ENCODE assay signal across 8 cellular contexts in genomic region chr1:56644941-56645662, GRCh38. TPM values are rescaled to one million over a fixed set of nuclear protein-coding genes. Genes with fewer than 3 reads are reported as not detected.
DNase-seq lines count a peak whose midpoint lies in the region; TF ChIP-seq lines count a peak whose summit lies in the region.

TSS of gene PRKAA2 (plus strand) at chr1:56645314. CDS start at chr1:56645388, 74 bp downstream.

- TF ChIP-seq CTCF in AG04450 (IDR thresholded peaks at IDR 0.05; ENCODE audit: low read depth, low read length), result no peak
- TF ChIP-seq CTCF in GM13976 (IDR thresholded peaks at IDR 0.05; ENCODE audit: borderline replicate concordance, control extremely low read depth, extremely low read depth, insufficient read depth, missing control alignments), result no peak
- TF ChIP-seq CTCF in mammary epithelial cell (conservative IDR thresholded peaks at IDR 0.05 in 1 of 2, IDR thresholded peaks at IDR 0.05 in 1 of 2; ENCODE audit: extremely low read depth in 1 of 2, insufficient read depth in 1 of 2, low read depth in 1 of 2, low read length in 2 of 2), result no peak

- dilution Hi-C loops in mammary epithelial cell (cut with HindIII; ENCODE audit: low sequenced_read_pairs), result no loop called here

- H4K20me1 ChIP-seq in mammary epithelial cell (ENCODE audit: insufficient read depth, low read length), result no peaks in the 10 kb centered on the region

- H3K27me3 ChIP-seq in AG04450 (ENCODE audit: control insufficient read depth, insufficient read depth, low read length) (no peaks in the 10 kb centered on the region), mammary epithelial cell (ENCODE audit: insufficient read depth, low read length) (peaks cover 16% of the 10 kb centered on the region), skeletal muscle tissue (ENCODE audit: control insufficient read depth in 3 of 3, insufficient read depth in 3 of 3, low read length in 3 of 3) (peaks cover 0 to 3% (median 0%) of the 10 kb centered on the region in 3 donors)

- H3K4me1 ChIP-seq in mammary epithelial cell (ENCODE audit: insufficient read depth, low read length) (no peaks in the 10 kb centered on the region), skeletal muscle tissue (ENCODE audit: control insufficient read depth in 3 of 3, insufficient read depth in 3 of 3, low read length in 3 of 3) (peaks cover 0 to 5% (median 2%) of the 10 kb centered on the region in 3 donors)

- BruUV-seq in mammary epithelial cell (replicated peaks; lab: Mats Ljungman, UMichigan), result no TSS peak

- CTCF ChIA-PET in AG04450 (lab: Charles Lee) (interaction anchor here (0.6 to 1.7 kb wide), 3 partner anchors 44 to 63 kb away, joined by 3 to 5 read pairs (median 3); no protein-coding TSS in a partner anchor), mammary epithelial cell (lab: Charles Lee; ENCODE audit: low non-redundant PET) (no interaction called here)

- DNase-seq in AG04450 (ENCODE audit: low read depth, low spot score) (no peak), GM13976 (ENCODE audit: low spot score) (peak; percentile 44), NCI-H2227 (lab: John Stamatoyannopoulos, UW; ENCODE audit: unreplicated experiment) (peak; percentile 82), mammary epithelial cell (peak; percentile 6), inferior parietal cortex (ENCODE audit: extremely low spot score) (peak; percentile 17), NOMO-1 treated with dmso at 0.1 percent for 144 hours (lab: John Stamatoyannopoulos, UW; ENCODE audit: unreplicated experiment) (no peak), amniotic stem cell (lab: John Stamatoyannopoulos, UW) (no peak)

- no peak within 1 kb of the TSS for H3K9ac ChIP-seq in mammary epithelial cell (ENCODE audit: insufficient read depth, low read length)
- H3K9ac ChIP-seq in skeletal muscle tissue (ENCODE audit: low read depth in 1 of 3, low read length in 3 of 3), result peak within 1 kb of the TSS; percentile 87 to 92 (median 91)

- no peaks in the 10 kb centered on the region for H3K36me3 ChIP-seq in mammary epithelial cell (ENCODE audit: insufficient read depth, low read length)
- no peaks in the 10 kb centered on the region for H3K36me3 ChIP-seq in skeletal muscle tissue (ENCODE audit: control insufficient read depth in 3 of 3, insufficient read depth in 3 of 3, low read length in 3 of 3)

- in situ Hi-C loops in GM13976 (cut with MboI; ENCODE audit: low sequenced_read_pairs, unreplicated experiment), result no loop called here
- in situ Hi-C loops in mammary epithelial cell (cut with MboI; ENCODE audit: low sequenced_read_pairs in 2 of 2), result no loop called here

- peak within 1 kb of the TSS; percentile 67 for H3K27ac ChIP-seq in AG04450 (ENCODE audit: low read depth, low read length)
- H3K27ac ChIP-seq in mammary epithelial cell (ENCODE audit: insufficient read depth, low read depth, low read length), result no peak within 1 kb of the TSS
- peak within 1 kb of the TSS; percentile 88 for H3K27ac ChIP-seq in skeletal muscle tissue (ENCODE audit: low read depth, low read length)

- 0% methylated on average over 2 of the region's 101 CpGs for WGBS in mammary epithelial cell (ENCODE audit: low coverage, missing lambda C conversion rate)

- H3K4me2 ChIP-seq in mammary epithelial cell (ENCODE audit: insufficient read depth, low read depth, low read length), result peak within 1 kb of the TSS; percentile 99

- POLR2A ChIA-PET in AG04450 (lab: Yijun Ruan, JAX), result interaction anchor here (0.8 to 0.9 kb wide), 2 partner anchors 17 to 19 kb away, joined by 3 to 4 read pairs; no protein-coding TSS in a partner anchor

- no peaks in the 10 kb centered on the region for H3K79me2 ChIP-seq in mammary epithelial cell (ENCODE audit: insufficient read depth, low read length)

- peak within 1 kb of the TSS; percentile 91 for H2AFZ ChIP-seq in mammary epithelial cell (ENCODE audit: low read depth, low read length)

- H3K9me3 ChIP-seq in AG04450 (ENCODE audit: control insufficient read depth, insufficient read depth, low read length), result no peaks in the 10 kb centered on the region
- no peaks in the 10 kb centered on the region for H3K9me3 ChIP-seq in mammary epithelial cell (replicated peaks; ENCODE audit: insufficient read depth, low read length)
- no peaks in the 10 kb centered on the region for H3K9me3 ChIP-seq in skeletal muscle tissue (ENCODE audit: control insufficient read depth in 3 of 3, low read length in 3 of 3)

- intact Hi-C loops in mammary epithelial cell (cut with micrococcal nuclease), result no loop called here

- H3K4me3 ChIP-seq in AG04450 (ENCODE audit: low read depth, low read length), result peak within 1 kb of the TSS; percentile 75
- H3K4me3 ChIP-seq in mammary epithelial cell (replicated peaks in 1 of 3; ENCODE audit: insufficient read depth in 1 of 3, low read depth in 2 of 3, low read length in 3 of 3), result peak within 1 kb of the TSS; percentile 18 to 57 (median 57)
- peak within 1 kb of the TSS; percentile 73 to 91 (median 75) for H3K4me3 ChIP-seq in skeletal muscle tissue (ENCODE audit: low read length in 3 of 3)

RNA-seq across cellular contexts. Expression of gene PRKAA2, which starts in this region (rescaled TPM):
- polyA plus RNA-seq in AG04450 (2011; rRNA removed) (3.3 and 4.7 TPM in 2 replicates), mammary epithelial cell (0.03 TPM)
- 3.5 and 5.9 TPM in 2 replicates for polyA minus RNA-seq in AG04450 (2011; rRNA and poly(A)+ RNA removed)
- total RNA-seq in mammary epithelial cell (1 to 10 TPM in 1 of 2 donors, under 1 TPM in 1; 0.07 to 5.8 TPM), skeletal muscle tissue (56.9 TPM)
- polyA minus RNA-seq in mammary epithelial cell, result not detected

Comparison
In these comparisons a context has a peak if more than half of its experiments do, and no peak if none do; other contexts are left out.
1. DNase-seq: peak in GM13976 (single experiment), NCI-H2227 (single experiment), mammary epithelial cell (single experiment) and inferior parietal cortex (single experiment); none in AG04450 (single experiment), NOMO-1 treated with dmso at 0.1 percent for 144 hours (single experiment) and amniotic stem cell (single experiment).
2. Peak in every context shown above with its lines, with median percentiles within 50 percentile points of each other: H3K4me3 ChIP-seq.